In the genomic region with DNA sequence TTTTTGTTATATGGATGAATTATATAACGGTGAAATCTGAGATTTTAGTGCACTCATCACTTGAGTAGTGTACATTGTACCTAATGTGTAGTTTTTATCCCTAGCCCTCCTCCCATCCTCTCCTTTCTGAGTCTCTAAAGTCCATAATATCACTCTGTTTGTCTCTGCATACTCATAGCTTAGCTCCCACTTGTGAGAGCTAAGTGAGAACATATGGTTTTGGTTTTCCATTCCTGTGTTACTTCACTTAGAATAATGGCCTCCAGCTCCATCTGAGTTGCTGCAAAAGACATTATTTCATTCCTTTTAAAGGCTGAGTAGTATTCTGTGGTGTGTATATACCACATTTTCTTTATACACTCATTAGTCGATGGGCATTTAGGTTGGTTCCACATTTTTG, we compare ENCODE assay signal across 18 cellular contexts.
A peak's percentile ranks its signal among the peaks of the same experiment; 100 is the strongest.
DNase-seq lines count a peak whose midpoint lies in the region; FAIRE-seq and TF ChIP-seq lines count a peak whose summit lies in the region.
"Had no signal": no experiment of that assay in that cellular context is flagged by ENCODE, and none has a peak within 500 bp of the region (broad histone marks: within the 10 kb centered on the region; RNA-seq: fewer than 3 reads in every experiment).

No MANE protein-coding gene starts in this region.

- 84 to 94% methylated on average over 2 of the region's 2 CpGs for WGBS in tibial nerve, 2 donors

- H3K9me3 ChIP-seq in adipocyte (ENCODE audit: control insufficient read depth, low read length) = no peaks in the 10 kb centered on the region
- no peaks in the 10 kb centered on the region for H3K9me3 ChIP-seq in tibial nerve
- H3K9me3 ChIP-seq: A549, BLaER1 had no signal

- peaks cover 2% of the 10 kb centered on the region for H3K4me1 ChIP-seq in adipocyte (ENCODE audit: control insufficient read depth, insufficient read depth, low read length)
- peaks cover 0 to 4% (median 0%) of the 10 kb centered on the region in 4 donors for H3K4me1 ChIP-seq in tibial nerve
- H3K4me1 ChIP-seq: A549, BLaER1 had no signal

- H3K9me3 Mint-ChIP-seq in activated naive CD4-positive, alpha-beta T cell treated with anti-CD3 and anti-CD28 coated beads, Interleukin-2, amount 10 ng/mL, durations not matched to agents 7 days and 5 days = no peaks in the 10 kb centered on the region
- H3K9me3 Mint-ChIP-seq: H9 had no signal

- TF ChIP-seq CTCF in BJ (IDR thresholded peaks at IDR 0.05; ENCODE audit: insufficient read depth, low read depth, low read length) = no peak
- no peak for TF ChIP-seq CTCF in fibroblast of villous mesenchyme (IDR thresholded peaks at IDR 0.05; ENCODE audit: insufficient read depth, low read depth, low read length)
- no peak for TF ChIP-seq CTCF in tibial nerve (IDR thresholded peaks at IDR 0.05)

- CTCF ChIA-PET in BJ (lab: Yijun Ruan, JAX) = no interaction called here
- CTCF ChIA-PET in activated naive CD4-positive, alpha-beta T cell treated with anti-CD3 and anti-CD28 coated beads, Interleukin-2, amount 10 ng/mL, durations not matched to agents 7 days and 5 days (lab: Charles Lee) = no interaction called here

- no peak overlapping the region for H3K27ac Mint-ChIP-seq in activated naive CD4-positive, alpha-beta T cell treated with anti-CD3 and anti-CD28 coated beads, Interleukin-2, amount 10 ng/mL, durations not matched to agents 7 days and 5 days
- H3K27ac Mint-ChIP-seq: CD14-positive monocyte; CD4-positive, alpha-beta memory T cell; H9 had no signal

- peak; percentile 11 for DNase-seq in BJ (ENCODE audit: low read depth)
- no peak for DNase-seq in GM19239 (ENCODE audit: insufficient read length, low spot score)
- DNase-seq in adipocyte (ENCODE audit: low read depth) = peak; percentile 51
- peak; percentile 3 for DNase-seq in fibroblast of villous mesenchyme (ENCODE audit: low read depth)
- no peak for DNase-seq in activated naive CD4-positive, alpha-beta T cell treated with anti-CD3 and anti-CD28 coated beads, Interleukin-2, amount 10 ng/mL, durations not matched to agents 7 days and 5 days
- no peak for DNase-seq in tibial nerve (ENCODE audit: low spot score in 2 of 2)
- DNase-seq in effector CD8-positive, alpha-beta T cell (lab: John Stamatoyannopoulos, UW) = no peak
- DNase-seq: AML-193; CD4-positive, alpha-beta memory T cell; DMS153; DMS79; GF-D8; GOT3; H9 had no signal

- H3K36me3 ChIP-seq in BJ (ENCODE audit: control insufficient read depth, insufficient read depth, low read length) (no peaks in the 10 kb centered on the region), adipocyte (ENCODE audit: control insufficient read depth, insufficient read depth, low read length, severe bottlenecking) (no peaks in the 10 kb centered on the region), tibial nerve (no peaks in the 10 kb centered on the region)
- H3K36me3 ChIP-seq: BLaER1 had no signal

- H3K4me1 Mint-ChIP-seq in activated naive CD4-positive, alpha-beta T cell treated with anti-CD3 and anti-CD28 coated beads, Interleukin-2, amount 10 ng/mL, durations not matched to agents 7 days and 5 days = no peaks in the 10 kb centered on the region
- H3K4me1 Mint-ChIP-seq: CD14-positive monocyte, H9 had no signal

- no peaks in the 10 kb centered on the region for H3K27me3 Mint-ChIP-seq in activated naive CD4-positive, alpha-beta T cell treated with anti-CD3 and anti-CD28 coated beads, Interleukin-2, amount 10 ng/mL, durations not matched to agents 7 days and 5 days

- peak; percentile 70 for FAIRE-seq in GM19239 (lab: Jason Lieb, UNC)
- FAIRE-seq: A549 had no signal

- TF ChIP-seq POLR2A in tibial nerve (IDR thresholded peaks at IDR 0.05) = no peak

- no peaks in the 10 kb centered on the region for H3K36me3 Mint-ChIP-seq in activated naive CD4-positive, alpha-beta T cell treated with anti-CD3 and anti-CD28 coated beads, Interleukin-2, amount 10 ng/mL, durations not matched to agents 7 days and 5 days
- H3K36me3 Mint-ChIP-seq: CD14-positive monocyte; CD4-positive, alpha-beta memory T cell had no signal

- H3K27ac ChIP-seq in tibial nerve = no peak overlapping the region
- H3K27ac ChIP-seq: 22Rv1, A549, BLaER1 had no signal

- H3K27me3 ChIP-seq in BJ (ENCODE audit: control insufficient read depth, insufficient read depth, low read length) (no peaks in the 10 kb centered on the region), adipocyte (replicated peaks; ENCODE audit: control insufficient read depth, insufficient read depth, low read length) (peaks cover 6% of the 10 kb centered on the region), tibial nerve (no peaks in the 10 kb centered on the region)
- H3K27me3 ChIP-seq: BLaER1 had no signal

- H3K4me3 Mint-ChIP-seq in activated naive CD4-positive, alpha-beta T cell treated with anti-CD3 and anti-CD28 coated beads, Interleukin-2, amount 10 ng/mL, durations not matched to agents 7 days and 5 days = no peak overlapping the region
- H3K4me3 Mint-ChIP-seq: CD14-positive monocyte; CD4-positive, alpha-beta memory T cell; H9 had no signal

- POLR2A ChIA-PET in BJ (lab: Charles Lee) = no interaction called here

- H3K4me3 ChIP-seq in BJ (ENCODE audit: low read depth, low read length) (no peak overlapping the region), adipocyte (ENCODE audit: low read length) (no peak overlapping the region), fibroblast of villous mesenchyme (ENCODE audit: low read depth, low read length) (no peak overlapping the region), tibial nerve (no peak overlapping the region)
- H3K4me3 ChIP-seq: A549, BLaER1 had no signal

- no peak overlapping the region for H3K9ac ChIP-seq in adipocyte (ENCODE audit: low read length)
- H3K9ac ChIP-seq: BLaER1 had no signal

- TF ChIP-seq EP300 in tibial nerve (IDR thresholded peaks at IDR 0.05) = no peak

Comparison
In these comparisons a context has a peak if more than half of its experiments do, and no peak if none do; other contexts are left out.
1. DNase-seq: peak in BJ (single experiment), adipocyte (single experiment) and fibroblast of villous mesenchyme (single experiment); none in GM19239 (single experiment), activated naive CD4-positive, alpha-beta T cell treated with anti-CD3 and anti-CD28 coated beads, Interleukin-2, amount 10 ng/mL, durations not matched to agents 7 days and 5 days (single experiment), tibial nerve (0 of 2) and effector CD8-positive, alpha-beta T cell (single experiment).